In the genomic region with DNA sequence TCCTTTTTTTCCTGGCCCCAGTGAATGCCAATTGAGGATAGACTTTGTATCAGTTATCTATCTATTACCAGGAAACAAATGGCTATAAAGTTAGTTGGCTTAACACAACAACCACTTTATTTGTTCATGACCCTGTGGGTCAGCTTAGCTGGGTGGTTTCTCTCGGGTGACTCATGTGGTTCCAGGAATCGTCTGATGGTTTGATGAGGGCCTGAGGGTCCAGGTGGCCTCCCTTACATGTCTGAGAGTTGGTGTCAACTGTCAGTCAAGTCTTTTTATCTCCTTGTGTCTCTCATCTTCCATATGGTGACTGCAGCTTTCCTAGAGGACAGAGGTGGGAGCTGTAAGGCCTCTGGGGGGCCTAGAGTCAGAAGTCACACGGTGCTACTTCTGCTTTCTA, we compare ENCODE assay signal across 17 cellular contexts. TPM values are rescaled to one million over a fixed set of nuclear protein-coding genes. Genes with fewer than 3 reads are reported as not detected.
DNase-seq lines count a peak whose midpoint lies in the region; ATAC-seq, FAIRE-seq and TF ChIP-seq lines count a peak whose summit lies in the region.
"Had no signal": no experiment of that assay in that cellular context is flagged by ENCODE, and none has a peak within 500 bp of the region (broad histone marks: within the 10 kb centered on the region; RNA-seq: fewer than 3 reads in every experiment).

No MANE protein-coding gene starts in this region.

- H3K4me3 ChIP-seq in small intestine (ENCODE audit: low read depth in 1 of 2, low read length in 2 of 2) (no peak overlapping the region), body of pancreas (no peak overlapping the region), coronary artery (no peak overlapping the region)
- H3K4me3 ChIP-seq: GM23248, PC-9 had no signal

- no peak for FAIRE-seq in small intestine (lab: Jason Lieb, UNC)
- FAIRE-seq: HTR-8/SVneo had no signal

- H3K27ac ChIP-seq in small intestine (ENCODE audit: low read depth in 1 of 2, low read length in 1 of 2) (no peak overlapping the region), body of pancreas (no peak overlapping the region), coronary artery (no peak overlapping the region)
- H3K27ac ChIP-seq: GM23248, PC-9 had no signal

- intact Hi-C loops in body of pancreas (cut with DNase I) = no loop called here

- H3K27me3 ChIP-seq in small intestine (ENCODE audit: control insufficient read depth in 2 of 2, insufficient read depth in 2 of 2, low read length in 2 of 2) = no peaks in the 10 kb centered on the region
- H3K27me3 ChIP-seq in body of pancreas = no peaks in the 10 kb centered on the region

- no peaks in the 10 kb centered on the region for H3K9me3 ChIP-seq in small intestine (ENCODE audit: control insufficient read depth, low read depth)
- H3K9me3 ChIP-seq in body of pancreas = no peaks in the 10 kb centered on the region

- no peak for ATAC-seq in body of pancreas
- ATAC-seq: CD8-positive, alpha-beta T cell; T-cell had no signal

- H3K36me3 ChIP-seq in small intestine (ENCODE audit: control insufficient read depth in 2 of 2, insufficient read depth in 2 of 2, low read length in 2 of 2) = no peaks in the 10 kb centered on the region
- no peaks in the 10 kb centered on the region for H3K36me3 ChIP-seq in body of pancreas (replicated peaks in 1 of 2; ENCODE audit: insufficient read depth in 1 of 2, low read depth in 2 of 2)

- H3K4me1 ChIP-seq in small intestine (ENCODE audit: control insufficient read depth in 2 of 2, insufficient read depth in 1 of 2, low read depth in 1 of 2, low read length in 1 of 2) (peaks cover 4 to 6% of the 10 kb centered on the region in 2 donors), body of pancreas (peaks cover 20% of the 10 kb centered on the region)

- TF ChIP-seq CTCF in body of pancreas (IDR thresholded peaks at IDR 0.05) = no peak
- TF ChIP-seq CTCF in coronary artery (IDR thresholded peaks at IDR 0.05) = no peak

- 23 to 62% (median 37%) methylated on average over 3 of the region's 3 CpGs for WGBS in small intestine, 3 donors
- WGBS in body of pancreas, 2 donors = 76% methylated on average over 3 of the region's 3 CpGs

- TF ChIP-seq POLR2A in body of pancreas (IDR thresholded peaks at IDR 0.05) = no peak

- DNase-seq in ELR (ENCODE audit: low read depth) (peak; percentile 25), MV-4-11 (lab: John Stamatoyannopoulos, UW) (peak; percentile 40), glomerular visceral epithelial cell (ENCODE audit: extremely low spot score) (peak; percentile 30), small intestine (peak; percentile 76), body of pancreas (no peak), coronary artery (ENCODE audit: low spot score) (no peak), T-helper 9 cell (no peak)
- DNase-seq: CD8-positive, alpha-beta T cell; GM23248; KBM-7; NCI-H1417 treated with DMSO at 0.1 percent for 48 hours; NCI-H2029 treated with DMSO at 0.1 percent for 48 hours; NCI-H510A treated with DMSO at 0.1 percent for 48 hours; PC-9; T-cell had no signal

RNA-seq across cellular contexts. Expression of a gene that starts 15.3 kb away (rescaled TPM):
- polyA plus RNA-seq in small intestine = 10 to 100 TPM; 12.4 to 23.0 (median 21.7) TPM
- total RNA-seq in body of pancreas = 10 to 100 TPM; 16.1 to 22.7 TPM

RNA-seq across cellular contexts. Expression of a gene that starts 16.7 kb away (rescaled TPM):
- polyA plus RNA-seq in small intestine = not detected
- not detected for total RNA-seq in body of pancreas
- total RNA-seq: CD8-positive, alpha-beta T cell; GM23248 had no signal
- polyA plus RNA-seq: BJ, GM23248 had no signal

Comparison
In these comparisons a context has a peak if more than half of its experiments do, and no peak if none do; other contexts are left out.
1. DNase-seq: peak in ELR (single experiment), MV-4-11 (single experiment), glomerular visceral epithelial cell (single experiment) and small intestine (single experiment); none in body of pancreas (0 of 4), coronary artery (single experiment) and T-helper 9 cell (single experiment).